ENCODE assay signal across 15 cellular contexts in the genomic region with DNA sequence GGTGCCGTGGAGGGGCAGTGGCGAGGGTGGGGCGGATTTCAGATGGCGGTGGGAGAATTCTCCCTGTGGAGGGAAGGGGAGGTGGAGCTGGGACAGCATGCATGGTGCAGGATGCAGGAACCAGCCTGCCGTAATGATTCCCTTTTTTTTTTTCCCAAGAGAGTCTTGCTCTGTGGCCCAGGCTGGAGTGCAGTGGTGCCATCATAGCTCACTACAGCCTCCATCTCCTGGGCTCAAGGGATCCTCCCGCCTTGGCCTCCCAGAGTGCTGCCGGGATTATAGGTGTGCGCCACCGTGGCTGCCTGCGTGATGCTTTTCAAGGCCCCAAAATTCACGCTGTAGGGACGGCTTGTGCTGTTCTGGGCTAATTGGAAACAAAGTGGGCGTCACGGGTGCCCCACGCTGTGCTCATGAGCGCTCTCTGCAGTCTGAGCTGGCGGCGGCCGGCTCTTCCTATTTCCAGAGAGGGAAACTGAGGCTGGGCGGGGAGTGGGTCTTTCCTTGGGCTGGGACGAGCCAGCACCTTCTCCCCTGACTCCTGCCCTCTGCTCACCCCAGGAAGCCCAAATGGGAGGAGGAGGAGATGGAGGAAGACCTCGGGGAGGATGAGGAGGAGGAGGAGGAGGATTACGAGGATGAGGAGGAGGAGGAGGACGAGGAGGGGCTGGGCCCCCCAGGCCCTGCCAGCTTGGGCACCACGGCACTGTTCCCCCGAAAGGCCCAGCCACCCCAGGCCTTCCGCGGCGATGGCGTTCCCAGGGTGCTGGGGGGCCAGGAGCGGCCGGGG. TPM values are rescaled to one million over a fixed set of nuclear protein-coding genes. Genes with fewer than 3 reads are reported as not detected.
DNase-seq lines count a peak whose midpoint lies in the region; ATAC-seq and TF ChIP-seq lines count a peak whose summit lies in the region.
"Had no signal": no experiment of that assay in that cellular context is flagged by ENCODE, and none has a peak within 500 bp of the region (broad histone marks: within the 10 kb centered on the region; RNA-seq: fewer than 3 reads in every experiment).

No MANE protein-coding gene starts in this region.

- intact Hi-C loops in activated CD4-positive, alpha-beta T cell treated with anti-CD3 and anti-CD28 coated beads for 36 hours (cut with DNase I, micrococcal nuclease): no loop called here

- peak; percentile 4 for ATAC-seq in activated CD4-positive, alpha-beta T cell treated with anti-CD3 and anti-CD28 coated beads for 36 hours
- ATAC-seq in T-helper 17 cell: no peak
- no peak for ATAC-seq in stimulated activated effector memory CD8-positive, alpha-beta T cell treated with anti-CD3 and anti-CD28 coated beads, Interleukin-12 subunit alpha, Interleukin-12 subunit beta, amount 100 ng/mL, for 72 hours

- H2AFZ ChIP-seq in hepatocyte: no peak overlapping the region

- WGBS in hepatocyte (ENCODE audit: low lambda C conversion rate, missing lambda C conversion rate): 93% methylated on average over 24 of the region's 32 CpGs

- CTCF ChIA-PET in activated CD4-positive, alpha-beta T cell treated with anti-CD3 and anti-CD28 coated beads for 36 hours (lab: Charles Lee): interaction anchor here (1.3 kb wide), 1 partner anchor 39 kb away, joined by 4 read pairs; no protein-coding TSS in a partner anchor

- H3K36me3 ChIP-seq in hepatocyte (replicated peaks; ENCODE audit: insufficient read depth, low read depth): no peaks in the 10 kb centered on the region

- no peaks in the 10 kb centered on the region for H3K27me3 ChIP-seq in hepatocyte

- H3K27ac ChIP-seq in hepatocyte: peak overlapping the region; percentile 77

- POLR2A ChIA-PET in activated CD4-positive, alpha-beta T cell treated with anti-CD3 and anti-CD28 coated beads for 36 hours (lab: Charles Lee): no interaction called here

- peaks cover 3% of the 10 kb centered on the region for H3K36me3 Mint-ChIP-seq in activated CD4-positive, alpha-beta T cell treated with anti-CD3 and anti-CD28 coated beads for 36 hours (ENCODE audit: low read depth)
- H3K36me3 Mint-ChIP-seq in T-helper 17 cell (ENCODE audit: low read depth): peaks cover 2% of the 10 kb centered on the region
- H3K36me3 Mint-ChIP-seq in stimulated activated effector memory CD8-positive, alpha-beta T cell treated with anti-CD3 and anti-CD28 coated beads, Interleukin-12 subunit alpha, Interleukin-12 subunit beta, amount 100 ng/mL, for 72 hours: peaks cover 15% of the 10 kb centered on the region

- peaks cover 99% of the 10 kb centered on the region for H3K79me2 ChIP-seq in hepatocyte

- peaks cover 86% of the 10 kb centered on the region for H4K20me1 ChIP-seq in hepatocyte (ENCODE audit: insufficient read depth, poor library complexity, severe bottlenecking)

- no peak for TF ChIP-seq CTCF in hepatocyte (IDR thresholded peaks at IDR 0.05; ENCODE audit: poor library complexity)

- H3K9me2 ChIP-seq in hepatocyte (replicated peaks; ENCODE audit: insufficient read depth): no peaks in the 10 kb centered on the region

- DNase-seq in activated CD4-positive, alpha-beta T cell treated with anti-CD3 and anti-CD28 coated beads for 36 hours: no peak
- DNase-seq in activated CD4-positive, alpha-beta T cell treated with anti-CD3 and anti-CD28 coated beads, Interleukin-2, amount 50 U/mL, for 1 hour: no peak
- DNase-seq in T-helper 17 cell (no peak), hepatocyte (ENCODE audit: low spot score) (no peak), AG20443 (ENCODE audit: low spot score) (no peak), cortex of kidney (lab: John Stamatoyannopoulos, UW) (no peak), NCI-H748 (lab: John Stamatoyannopoulos, UW; ENCODE audit: unreplicated experiment) (no peak)
- DNase-seq in stimulated activated effector memory CD8-positive, alpha-beta T cell treated with anti-CD3 and anti-CD28 coated beads, Interleukin-12 subunit alpha, Interleukin-12 subunit beta, amount 100 ng/mL, for 72 hours (ENCODE audit: low spot score in 2 of 2): no peak
- DNase-seq: activated gamma-delta T cell; DND-41; NCI-H748 treated with DMSO at 0.1 percent for 48 hours; stimulated activated CD4-positive, alpha-beta T cell treated with anti-CD3 and anti-CD28 coated beads, Interleukin-2, amount 100 ng/mL, for 48 hours had no signal

- H3K4me2 ChIP-seq in hepatocyte: peak overlapping the region; percentile 74

- peaks cover 42% of the 10 kb centered on the region for H3K4me1 ChIP-seq in hepatocyte (ENCODE audit: insufficient read depth)

- H3K9me3 ChIP-seq in T-helper 17 cell (ENCODE audit: control insufficient read depth, low read length, poor library complexity, severe bottlenecking) (no peaks in the 10 kb centered on the region), hepatocyte (ENCODE audit: low read depth) (no peaks in the 10 kb centered on the region)

- H3K27me3 Mint-ChIP-seq in activated CD4-positive, alpha-beta T cell treated with anti-CD3 and anti-CD28 coated beads for 36 hours: no peaks in the 10 kb centered on the region
- H3K27me3 Mint-ChIP-seq in T-helper 17 cell: no peaks in the 10 kb centered on the region

- no peak overlapping the region for H3K4me3 Mint-ChIP-seq in activated CD4-positive, alpha-beta T cell treated with anti-CD3 and anti-CD28 coated beads for 36 hours
- H3K4me3 Mint-ChIP-seq in T-helper 17 cell: peak overlapping the region; percentile 76
- H3K4me3 Mint-ChIP-seq in stimulated activated effector memory CD8-positive, alpha-beta T cell treated with anti-CD3 and anti-CD28 coated beads, Interleukin-12 subunit alpha, Interleukin-12 subunit beta, amount 100 ng/mL, for 72 hours: peak overlapping the region; percentile 66

- H3K27ac Mint-ChIP-seq in activated CD4-positive, alpha-beta T cell treated with anti-CD3 and anti-CD28 coated beads for 36 hours: no peak overlapping the region
- H3K27ac Mint-ChIP-seq in T-helper 17 cell: peak overlapping the region; percentile 63
- peak overlapping the region; percentile 74 for H3K27ac Mint-ChIP-seq in stimulated activated effector memory CD8-positive, alpha-beta T cell treated with anti-CD3 and anti-CD28 coated beads, Interleukin-12 subunit alpha, Interleukin-12 subunit beta, amount 100 ng/mL, for 72 hours

- H3K4me1 Mint-ChIP-seq in activated CD4-positive, alpha-beta T cell treated with anti-CD3 and anti-CD28 coated beads for 36 hours: peaks cover 10% of the 10 kb centered on the region
- H3K4me1 Mint-ChIP-seq in T-helper 17 cell: peaks cover 14% of the 10 kb centered on the region
- peaks cover 17% of the 10 kb centered on the region for H3K4me1 Mint-ChIP-seq in stimulated activated effector memory CD8-positive, alpha-beta T cell treated with anti-CD3 and anti-CD28 coated beads, Interleukin-12 subunit alpha, Interleukin-12 subunit beta, amount 100 ng/mL, for 72 hours

- no peaks in the 10 kb centered on the region for H3K9me3 Mint-ChIP-seq in activated CD4-positive, alpha-beta T cell treated with anti-CD3 and anti-CD28 coated beads for 36 hours (ENCODE audit: low read depth)
- H3K9me3 Mint-ChIP-seq in stimulated activated effector memory CD8-positive, alpha-beta T cell treated with anti-CD3 and anti-CD28 coated beads, Interleukin-12 subunit alpha, Interleukin-12 subunit beta, amount 100 ng/mL, for 72 hours: no peaks in the 10 kb centered on the region

- H3K4me3 ChIP-seq in hepatocyte: no peak overlapping the region

RNA-seq across cellular contexts. Expression of a gene that starts 6.2 kb away (rescaled TPM):
- 10 to 100 TPM; 25.1 to 36.0 TPM for total RNA-seq in activated CD4-positive, alpha-beta T cell treated with anti-CD3 and anti-CD28 coated beads for 36 hours
- 10 to 100 TPM in 1 of 2 donors, 1 to 10 TPM in 1; 8.1 to 11.8 TPM for total RNA-seq in T-helper 17 cell
- 95.9 and 122 TPM in 2 replicates for total RNA-seq in hepatocyte
- polyA plus RNA-seq in hepatocyte: 180 and 203 TPM in 2 replicates

RNA-seq across cellular contexts. Expression of a gene that starts 14.9 kb away (rescaled TPM):
- total RNA-seq in activated CD4-positive, alpha-beta T cell treated with anti-CD3 and anti-CD28 coated beads for 36 hours: 10 to 100 TPM; 14.3 to 18.4 TPM
- total RNA-seq in T-helper 17 cell: under 1 TPM; 0.94 to 0.99 TPM
- total RNA-seq in hepatocyte: 1.3 and 1.4 TPM in 2 replicates
- polyA plus RNA-seq in hepatocyte: 2.1 and 4.2 TPM in 2 replicates
- total RNA-seq: subcutaneous adipose tissue had no signal

RNA-seq across cellular contexts. Expression of a gene that starts 19.0 kb away (rescaled TPM):
- total RNA-seq in activated CD4-positive, alpha-beta T cell treated with anti-CD3 and anti-CD28 coated beads for 36 hours: 10 to 100 TPM; 73.7 to 83.3 TPM
- total RNA-seq in T-helper 17 cell (100 to 1,000 TPM; 233 to 243 TPM), hepatocyte (42.2 and 44.1 TPM in 2 replicates)
- polyA plus RNA-seq in hepatocyte: 86.6 and 88.2 TPM in 2 replicates

RNA-seq across cellular contexts. Expression of a gene that starts 38.8 kb away (rescaled TPM):
- not detected for total RNA-seq in activated CD4-positive, alpha-beta T cell treated with anti-CD3 and anti-CD28 coated beads for 36 hours
- total RNA-seq in T-helper 17 cell: not detected
- total RNA-seq in hepatocyte: not detected in 2 replicates
- not detected in 2 replicates for polyA plus RNA-seq in hepatocyte
- total RNA-seq: kidney epithelial cell, omental fat pad, subcutaneous adipose tissue had no signal

RNA-seq across cellular contexts. Expression of a gene that starts 39.1 kb away (rescaled TPM):
- total RNA-seq in activated CD4-positive, alpha-beta T cell treated with anti-CD3 and anti-CD28 coated beads for 36 hours: 10 to 100 TPM; 52.6 to 70.3 TPM
- 10 to 100 TPM; 59.6 to 71.3 TPM for total RNA-seq in T-helper 17 cell
- total RNA-seq in hepatocyte: 24.4 and 32.1 TPM in 2 replicates
- 80.9 and 111 TPM in 2 replicates for polyA plus RNA-seq in hepatocyte
